In genomic region chr16:89495121-89495520, GRCh38 we compare ENCODE assay signal across 16 cellular contexts. TPM values are rescaled to one million over a fixed set of nuclear protein-coding genes. Genes with fewer than 3 reads are reported as not detected.
A peak's percentile ranks its signal among the peaks of the same experiment; 100 is the strongest.
DNase-seq lines count a peak whose midpoint lies in the region; ATAC-seq, FAIRE-seq and TF ChIP-seq lines count a peak whose summit lies in the region.
"Had no signal": no experiment of that assay in that cellular context is flagged by ENCODE, and none has a peak within 500 bp of the region (broad histone marks: within the 10 kb centered on the region; RNA-seq: fewer than 3 reads in every experiment).

No MANE protein-coding gene starts in this region.

- H3K4me3 ChIP-seq in HepG2 (replicated peaks in 1 of 3; ENCODE audit: insufficient read depth in 1 of 3, low read depth in 2 of 3, low read length in 3 of 3) (no peak overlapping the region), right lobe of liver (no peak overlapping the region), foreskin fibroblast (ENCODE audit: low read depth in 1 of 2, low read length in 2 of 2) (no peak overlapping the region), body of pancreas (no peak overlapping the region)
- H3K4me3 ChIP-seq: ovary had no signal

- no peak for FAIRE-seq in HepG2 (lab: Jason Lieb, UNC)

- 52% methylated on average over 3 of the region's 3 CpGs for WGBS in HepG2 (ENCODE audit: low lambda C conversion rate)
- WGBS in right lobe of liver (ENCODE audit: insufficient coverage, low coverage, low lambda C conversion rate, missing lambda C conversion rate), result 42% methylated on average over 2 of the region's 3 CpGs
- WGBS in body of pancreas, 2 donors, result 63 to 84% methylated on average over 3 of the region's 3 CpGs

- H3K9me3 Mint-ChIP-seq in activated CD4-positive, alpha-beta memory T cell treated with anti-CD3 and anti-CD28 coated beads for 36 hours, result no peaks in the 10 kb centered on the region

- peaks cover 30% of the 10 kb centered on the region for H3K4me1 ChIP-seq in HepG2 (ENCODE audit: insufficient read depth, low read length)
- H3K4me1 ChIP-seq in right lobe of liver, result peaks cover 0 to 8% (median 0%) of the 10 kb centered on the region in 4 donors
- peaks cover 12% of the 10 kb centered on the region for H3K4me1 ChIP-seq in body of pancreas

- no peaks in the 10 kb centered on the region for H3K27me3 Mint-ChIP-seq in activated CD4-positive, alpha-beta memory T cell treated with anti-CD3 and anti-CD28 coated beads for 36 hours

- H3K4me2 ChIP-seq in HepG2 (ENCODE audit: low read depth, low read length), result no peak overlapping the region; the same call in 1 of the 2 replicates

- TF ChIP-seq RAD21 in HepG2 (CRISPR knock-in tag; IDR thresholded peaks at IDR 0.05), result no peak

- H3K27me3 ChIP-seq in HepG2 (ENCODE audit: control insufficient read depth in 1 of 2, insufficient read depth in 2 of 2, low read length in 2 of 2) (no peaks in the 10 kb centered on the region), right lobe of liver (no peaks in the 10 kb centered on the region), body of pancreas (no peaks in the 10 kb centered on the region)
- H3K27me3 ChIP-seq: ovary had no signal

- CTCF ChIA-PET in HepG2 (lab: Yijun Ruan, JAX; ENCODE audit: low intra/inter-chr PET ratio, low total read pairs), result no interaction called here
- CTCF ChIA-PET in activated CD4-positive, alpha-beta memory T cell treated with anti-CD3 and anti-CD28 coated beads for 36 hours (lab: Charles Lee), result no interaction called here

- TF ChIP-seq CTCF in HepG2 (CRISPR knock-in tag; IDR thresholded peaks at IDR 0.05), result no peak
- no peak for TF ChIP-seq CTCF in right lobe of liver (IDR thresholded peaks at IDR 0.05)
- TF ChIP-seq CTCF in foreskin fibroblast (IDR thresholded peaks at IDR 0.05; ENCODE audit: low read depth, low read length), result no peak
- TF ChIP-seq CTCF in body of pancreas (IDR thresholded peaks at IDR 0.05), result no peak

- H3K9ac ChIP-seq in HepG2 (ENCODE audit: insufficient read depth, low read depth, low read length), result no peak overlapping the region

- no peak overlapping the region for H2AFZ ChIP-seq in HepG2 (ENCODE audit: low read length)

- DNase-seq in HepG2 (ENCODE audit: low spot score), result no peak
- no peak for DNase-seq in right lobe of liver
- peak; percentile 95 for DNase-seq in amniotic epithelial cell (ENCODE audit: low read depth)
- peak; percentile 74 to 87 for DNase-seq in foreskin fibroblast
- DNase-seq in body of pancreas, result no peak
- DNase-seq in activated CD4-positive, alpha-beta memory T cell treated with anti-CD3 and anti-CD28 coated beads for 36 hours, result no peak
- no peak for DNase-seq in COR-L47 (lab: John Stamatoyannopoulos, UW)
- DNase-seq: ACHN; central memory CD4-positive, alpha-beta T cell; DMS53; erythroblast; Kasumi-1; NCI-H2029 treated with DMSO at 0.1 percent for 48 hours; ovary; SIG-M5 had no signal

- POLR2A ChIA-PET in HepG2 (lab: Yijun Ruan, JAX), result interaction anchor here (0.7 to 2.1 kb wide), 4 partner anchors 10 to 118 kb away, joined by 3 to 20 read pairs (median 8); partner anchors contain the start of gene SPG7
- POLR2A ChIA-PET in activated CD4-positive, alpha-beta memory T cell treated with anti-CD3 and anti-CD28 coated beads for 36 hours (lab: Charles Lee), result interaction anchor here (1.1 kb wide), 1 partner anchor 13 kb away, joined by 5 read pairs; the partner anchor contains the start of gene SPG7

- H4K20me1 ChIP-seq in HepG2 (ENCODE audit: insufficient read depth, low read length), result no peaks in the 10 kb centered on the region

- in situ Hi-C loops in HepG2 (cut with HindIII; ENCODE audit: extremely low pct_ligation_motif_present, low pct_unique_long_range_greater_than_20kb), result no loop called here

- no peak overlapping the region for H3K27ac Mint-ChIP-seq in activated CD4-positive, alpha-beta memory T cell treated with anti-CD3 and anti-CD28 coated beads for 36 hours

- peaks cover 18% of the 10 kb centered on the region for H3K4me1 Mint-ChIP-seq in activated CD4-positive, alpha-beta memory T cell treated with anti-CD3 and anti-CD28 coated beads for 36 hours (ENCODE audit: low read depth)

- TF ChIP-seq EP300 in HepG2 (IDR thresholded peaks at IDR 0.05; ENCODE audit: low read depth in 2 of 2, low read length in 2 of 2), result no peak
- TF ChIP-seq EP300 in HepG2 (CRISPR knock-in tag; IDR thresholded peaks at IDR 0.05; ENCODE audit: borderline replicate concordance), result no peak

- no peak overlapping the region for H3K4me3 Mint-ChIP-seq in activated CD4-positive, alpha-beta memory T cell treated with anti-CD3 and anti-CD28 coated beads for 36 hours

- intact Hi-C loops in HepG2 (cut with micrococcal nuclease; ENCODE audit: unreplicated experiment), result no loop called here
- intact Hi-C loops in right lobe of liver (cut with DNase I), result loop anchor here in 1 of 2 donors (10.0 kb wide), 1 partner anchor 160 kb away; no protein-coding TSS in a partner anchor
- intact Hi-C loops in body of pancreas (cut with DNase I), result loop anchor here (5.0 kb wide), 1 partner anchor 158 kb away; no protein-coding TSS in a partner anchor
- intact Hi-C loops in activated CD4-positive, alpha-beta memory T cell treated with anti-CD3 and anti-CD28 coated beads for 36 hours (cut with micrococcal nuclease), result no loop called here

- H3K79me2 ChIP-seq in HepG2 (ENCODE audit: insufficient read depth, low read length), result peaks cover 16% of the 10 kb centered on the region

- H3K36me3 Mint-ChIP-seq in activated CD4-positive, alpha-beta memory T cell treated with anti-CD3 and anti-CD28 coated beads for 36 hours, result no peaks in the 10 kb centered on the region

- H3K27ac ChIP-seq in HepG2 (ENCODE audit: extremely low read length, insufficient read depth, low read length) (no peak overlapping the region), right lobe of liver (no peak overlapping the region), body of pancreas (no peak overlapping the region)
- H3K27ac ChIP-seq: ovary had no signal

- H3K36me3 ChIP-seq in HepG2 (replicated peaks in 1 of 2; ENCODE audit: control insufficient read depth in 1 of 2, insufficient read depth in 2 of 2, low read length in 2 of 2) (no peaks in the 10 kb centered on the region; a peak in 1 of 5 replicates), right lobe of liver (peaks cover 0 to 5% (median 0%) of the 10 kb centered on the region in 4 donors), body of pancreas (replicated peaks in 1 of 2; ENCODE audit: insufficient read depth in 1 of 2, low read depth in 2 of 2) (no peaks in the 10 kb centered on the region)
- H3K36me3 ChIP-seq: ovary had no signal

- no TSS peak for BruUV-seq in HepG2 (replicated peaks; lab: Mats Ljungman, UMichigan)

- ATAC-seq in HepG2 (no peak), right lobe of liver (no peak), body of pancreas (no peak), GM21786 (IDR thresholded peaks at IDR 0.05; ENCODE audit: unreplicated experiment) (no peak)

- TF ChIP-seq POLR2A in HepG2 (IDR thresholded peaks at IDR 0.05; ENCODE audit: insufficient read depth in 1 of 2, low read depth in 2 of 2, low read length in 2 of 2) (no peak), right lobe of liver (IDR thresholded peaks at IDR 0.05) (no peak), body of pancreas (IDR thresholded peaks at IDR 0.05) (no peak)

- no peaks in the 10 kb centered on the region for H3K9me3 ChIP-seq in HepG2 (ENCODE audit: low read length)
- H3K9me3 ChIP-seq in right lobe of liver, result no peaks in the 10 kb centered on the region
- no peaks in the 10 kb centered on the region for H3K9me3 ChIP-seq in body of pancreas
- H3K9me3 ChIP-seq: ovary had no signal

RNA-seq across cellular contexts. Expression of gene ANKRD11, which starts 4.8 kb away (rescaled TPM):
- total RNA-seq in HepG2 (2016; rRNA removed; fragmentation: Illumina TruSeq; extraction: Trizol) (21.4 and 24.4 TPM in 2 replicates), right lobe of liver (10 to 100 TPM; 26.2 to 65.8 (median 41.6) TPM), body of pancreas (10 to 100 TPM; 52.1 to 97.9 TPM)
- total RNA-seq in HepG2 (2016; cell fraction: cytosol; rRNA removed; fragmentation: Illumina TruSeq; extraction: Trizol; ENCODE audit: low read depth), result 54.2 and 55.2 TPM in 2 replicates
- 17.9 and 22.3 TPM in 2 replicates for total RNA-seq in HepG2 (2016; cell fraction: insoluble cytoplasmic fraction; rRNA removed; fragmentation: Illumina TruSeq; extraction: Trizol)
- total RNA-seq in HepG2 (2016; cell fraction: membrane; rRNA removed; fragmentation: Illumina TruSeq; extraction: Trizol), result 22.4 and 27.0 TPM in 2 replicates
- 48.5 and 63.5 TPM in 2 replicates for total RNA-seq in HepG2 (2016; cell fraction: nucleus; rRNA removed; fragmentation: Illumina TruSeq; extraction: Trizol)
- 38.4 and 42.3 TPM in 2 replicates for polyA plus RNA-seq in HepG2 (2011; rRNA removed)
- 31.1 and 36.3 TPM in 2 replicates for polyA plus RNA-seq in HepG2 (2011; cell fraction: cytosol; rRNA removed)
- polyA plus RNA-seq in HepG2 (2011; cell fraction: nucleus; rRNA removed), result 155 and 191 TPM in 2 replicates
- 78.6 and 89.8 TPM in 2 replicates for polyA plus RNA-seq in HepG2 (2012)
- polyA plus RNA-seq in HepG2 (2016; cell fraction: cytosol; fragmentation: Illumina TruSeq; extraction: Trizol; ENCODE audit: low read depth), result 10.6 and 13.9 TPM in 2 replicates
- polyA plus RNA-seq in HepG2 (2016; cell fraction: insoluble cytoplasmic fraction; fragmentation: Illumina TruSeq; extraction: Trizol; ENCODE audit: low read depth), result 35.2 and 50.6 TPM in 2 replicates
- polyA plus RNA-seq in HepG2 (2016; cell fraction: membrane; fragmentation: Illumina TruSeq; extraction: Trizol; ENCODE audit: low read depth), result 29.5 and 30.6 TPM in 2 replicates
- 190 and 216 TPM in 2 replicates for polyA plus RNA-seq in HepG2 (2016; cell fraction: nucleus; fragmentation: Illumina TruSeq; extraction: Trizol; ENCODE audit: insufficient read depth, low read depth)
- 38.6 and 64.5 TPM in 2 replicates for polyA minus RNA-seq in HepG2 (2011; rRNA and poly(A)+ RNA removed; ENCODE audit: low replicate concordance)
- 32.5 and 37.0 TPM in 2 replicates for polyA minus RNA-seq in HepG2 (2011; cell fraction: cytosol; rRNA and poly(A)+ RNA removed)
- polyA minus RNA-seq in HepG2 (2011; cell fraction: nucleus; rRNA and poly(A)+ RNA removed), result 104 and 109 TPM in 2 replicates
- 100 to 1,000 TPM; 126 to 133 TPM for total RNA-seq in activated CD4-positive, alpha-beta memory T cell treated with anti-CD3 and anti-CD28 coated beads for 36 hours

RNA-seq across cellular contexts. Expression of gene SPG7, which starts 13.1 kb away (rescaled TPM):
- 63.9 and 136 TPM in 2 replicates for total RNA-seq in HepG2 (2016; rRNA removed; fragmentation: Illumina TruSeq; extraction: Trizol)
- 47.1 and 47.6 TPM in 2 replicates for total RNA-seq in HepG2 (2016; cell fraction: cytosol; rRNA removed; fragmentation: Illumina TruSeq; extraction: Trizol; ENCODE audit: low read depth)
- total RNA-seq in HepG2 (2016; cell fraction: insoluble cytoplasmic fraction; rRNA removed; fragmentation: Illumina TruSeq; extraction: Trizol), result 54.6 and 131 TPM in 2 replicates
- 46.3 and 47.0 TPM in 2 replicates for total RNA-seq in HepG2 (2016; cell fraction: membrane; rRNA removed; fragmentation: Illumina TruSeq; extraction: Trizol)
- total RNA-seq in HepG2 (2016; cell fraction: nucleus; rRNA removed; fragmentation: Illumina TruSeq; extraction: Trizol), result 148 and 166 TPM in 2 replicates
- 66.0 and 77.5 TPM in 2 replicates for polyA plus RNA-seq in HepG2 (2011; rRNA removed)
- 41.6 and 46.2 TPM in 2 replicates for polyA plus RNA-seq in HepG2 (2011; cell fraction: cytosol; rRNA removed)
- 327 and 378 TPM in 2 replicates for polyA plus RNA-seq in HepG2 (2011; cell fraction: nucleus; rRNA removed)
- polyA plus RNA-seq in HepG2 (2012), result 69.0 and 72.2 TPM in 2 replicates
- polyA plus RNA-seq in HepG2 (2016; cell fraction: cytosol; fragmentation: Illumina TruSeq; extraction: Trizol; ENCODE audit: low read depth), result 8.2 and 9.5 TPM in 2 replicates
- polyA plus RNA-seq in HepG2 (2016; cell fraction: insoluble cytoplasmic fraction; fragmentation: Illumina TruSeq; extraction: Trizol; ENCODE audit: low read depth), result 43.3 and 56.0 TPM in 2 replicates
- polyA plus RNA-seq in HepG2 (2016; cell fraction: membrane; fragmentation: Illumina TruSeq; extraction: Trizol; ENCODE audit: low read depth), result 16.9 and 17.6 TPM in 2 replicates
- 304 and 336 TPM in 2 replicates for polyA plus RNA-seq in HepG2 (2016; cell fraction: nucleus; fragmentation: Illumina TruSeq; extraction: Trizol; ENCODE audit: insufficient read depth, low read depth)
- polyA minus RNA-seq in HepG2 (2011; rRNA and poly(A)+ RNA removed; ENCODE audit: low replicate concordance), result 76.1 and 106 TPM in 2 replicates
- 59.0 and 61.6 TPM in 2 replicates for polyA minus RNA-seq in HepG2 (2011; cell fraction: cytosol; rRNA and poly(A)+ RNA removed)
- polyA minus RNA-seq in HepG2 (2011; cell fraction: nucleus; rRNA and poly(A)+ RNA removed), result 140 and 143 TPM in 2 replicates
- total RNA-seq in right lobe of liver, result 10 to 100 TPM; 44.0 to 70.5 (median 57.0) TPM
- total RNA-seq in body of pancreas, result 100 to 1,000 TPM; 107 to 152 TPM
- total RNA-seq in activated CD4-positive, alpha-beta memory T cell treated with anti-CD3 and anti-CD28 coated beads for 36 hours, result 10 to 100 TPM; 67.9 to 70.4 TPM

Comparison
In these comparisons a context has a peak if more than half of its experiments do, and no peak if none do; other contexts are left out.
1. DNase-seq: peak in amniotic epithelial cell (single experiment) and foreskin fibroblast (2 of 2); none in HepG2 (single experiment), right lobe of liver (0 of 3), body of pancreas (0 of 4), activated CD4-positive, alpha-beta memory T cell treated with anti-CD3 and anti-CD28 coated beads for 36 hours (single experiment) and COR-L47 (single experiment).